In genomic region chr17:37087683-37088082, GRCh38 we compare ENCODE assay signal across 17 cellular contexts.
"Had no signal": no experiment of that assay in that cellular context is flagged by ENCODE, and none has a peak within 500 bp of the region (broad histone marks: within the 10 kb centered on the region; RNA-seq: fewer than 3 reads in every experiment).

No MANE protein-coding gene starts in this region.

- H3K4me3 ChIP-seq: gastrocnemius medialis, left ventricle myocardium inferior, pancreas, sigmoid colon, testis, upper lobe of right lung had no signal

- H3K4me3 Mint-ChIP-seq: activated naive CD8-positive, alpha-beta T cell; activated T-cell treated with anti-CD3 and anti-CD28 coated beads, Interleukin-2, amount 50 U/mL, for 4 hours; stimulated activated memory B cell treated with anti-CD40 and anti-IgM and Interleukin-4, amounts not matched to agents 10 μg/mL and 1 μg/mL and 100 μg/mL, for 72 hours had no signal

- H3K27me3 ChIP-seq: gastrocnemius medialis, neutrophil, pancreas, sigmoid colon, testis, upper lobe of right lung had no signal

- H3K36me3 ChIP-seq: neutrophil, pancreas had no signal

- H3K27ac ChIP-seq: gastrocnemius medialis, left ventricle myocardium inferior, neutrophil, pancreas, sigmoid colon, testis, upper lobe of right lung had no signal

- H3K9me3 ChIP-seq: gastrocnemius medialis, left ventricle myocardium inferior, neutrophil, pancreas, sigmoid colon, testis, upper lobe of right lung had no signal

- H3K27me3 Mint-ChIP-seq: activated CD4-positive, alpha-beta T cell treated with anti-CD3 and anti-CD28 coated beads, Interleukin-2, amount 10 ng/mL, durations not matched to agents 24 days and 14 days; activated naive CD8-positive, alpha-beta T cell; stimulated activated memory B cell treated with anti-CD40 and anti-IgM and Interleukin-4, amounts not matched to agents 10 μg/mL and 1 μg/mL and 100 μg/mL, for 72 hours had no signal

- H3K27ac Mint-ChIP-seq: activated CD4-positive, alpha-beta T cell treated with anti-CD3 and anti-CD28 coated beads, Interleukin-2, amount 10 ng/mL, durations not matched to agents 24 days and 14 days; activated naive CD8-positive, alpha-beta T cell; stimulated activated memory B cell treated with anti-CD40 and anti-IgM and Interleukin-4, amounts not matched to agents 10 μg/mL and 1 μg/mL and 100 μg/mL, for 72 hours had no signal

- H3K4me1 ChIP-seq: left ventricle myocardium inferior, pancreas, upper lobe of right lung had no signal

- ATAC-seq: activated T-cell treated with anti-CD3 and anti-CD28 coated beads, Interleukin-2, amount 50 U/mL, for 4 hours; gastrocnemius medialis; stimulated activated memory B cell treated with anti-CD40 and anti-IgM and Interleukin-4, amounts not matched to agents 10 μg/mL and 1 μg/mL and 100 μg/mL, for 72 hours; upper lobe of right lung had no signal

- FAIRE-seq: pancreas had no signal

- H3K4me1 Mint-ChIP-seq: stimulated activated memory B cell treated with anti-CD40 and anti-IgM and Interleukin-4, amounts not matched to agents 10 μg/mL and 1 μg/mL and 100 μg/mL, for 72 hours had no signal

- DNase-seq: activated CD4-positive, CD25-positive, alpha-beta regulatory T cell; activated CD8-positive, alpha-beta memory T cell treated with anti-CD3 and anti-CD28 coated beads, Interleukin-2, amount 50 U/mL, for 4 hours; activated gamma-delta T cell; activated T-cell treated with anti-CD3 and anti-CD28 coated beads, Interleukin-2, amount 50 U/mL, for 4 hours; effector CD4-positive, alpha-beta T cell; gastrocnemius medialis; left ventricle myocardium inferior; pancreas; sigmoid colon; stimulated activated CD4-positive, alpha-beta T cell treated with anti-CD3 and anti-CD28 coated beads, Interleukin-4, amount 100 ng/mL, for 4 hours; T-helper 9 cell; testis; upper lobe of right lung had no signal

- H3K9me3 Mint-ChIP-seq: activated CD4-positive, alpha-beta T cell treated with anti-CD3 and anti-CD28 coated beads, Interleukin-2, amount 10 ng/mL, durations not matched to agents 24 days and 14 days; activated T-cell treated with anti-CD3 and anti-CD28 coated beads, Interleukin-2, amount 50 U/mL, for 4 hours; stimulated activated memory B cell treated with anti-CD40 and anti-IgM and Interleukin-4, amounts not matched to agents 10 μg/mL and 1 μg/mL and 100 μg/mL, for 72 hours had no signal
